ENCODE assay signal across 23 cellular contexts in the genomic region with DNA sequence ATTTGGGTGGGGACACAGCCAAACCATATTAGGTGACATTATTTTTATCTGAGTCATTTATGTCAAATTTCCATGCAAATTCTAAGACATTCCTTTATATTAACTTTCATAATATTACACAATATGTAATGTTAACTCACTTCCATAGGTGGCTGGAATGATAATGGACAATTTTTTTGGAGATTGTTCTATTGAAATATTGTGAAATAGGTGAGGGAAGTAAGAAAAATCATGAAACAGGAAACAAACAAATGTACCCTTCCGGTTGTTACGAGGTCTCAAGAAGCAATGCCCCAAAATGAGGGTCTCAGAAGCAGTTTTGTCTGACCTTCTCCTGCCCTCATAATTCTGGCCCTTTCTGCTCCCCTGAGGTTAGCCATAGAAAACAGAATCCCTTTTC.
DNase-seq lines count a peak whose midpoint lies in the region; ATAC-seq and TF ChIP-seq lines count a peak whose summit lies in the region.
"Had no signal": no experiment of that assay in that cellular context is flagged by ENCODE, and none has a peak within 500 bp of the region (broad histone marks: within the 10 kb centered on the region; RNA-seq: fewer than 3 reads in every experiment).

No MANE protein-coding gene starts in this region.

- DNase-seq in GM23338 (ENCODE audit: low spot score) (no peak), IMR-90 (no peak), mesenchymal stem cell (no peak), RKO (ENCODE audit: low spot score) (no peak)
- DNase-seq in activated T-cell treated with anti-CD3 and anti-CD28 coated beads, Interleukin-2, amount 50 U/mL, for 4 hours: no peak
- DNase-seq: 8988T; ACHN; AML-193; BE2C; CD4-positive, alpha-beta T cell; CD8-positive, alpha-beta memory T cell; DMS 273 treated with DMSO at 0.1 percent for 48 hours; DMS79; EL; GDM1; GM23248; HFFc6 had no signal

- no peaks in the 10 kb centered on the region for H3K9me1 ChIP-seq in IMR-90 (ENCODE audit: insufficient read depth, low read length)

- H3K9me3 Mint-ChIP-seq in GM23338: peaks cover 8% of the 10 kb centered on the region
- H3K9me3 Mint-ChIP-seq in activated T-cell treated with anti-CD3 and anti-CD28 coated beads, Interleukin-2, amount 50 U/mL, for 4 hours: peaks cover 17% of the 10 kb centered on the region
- H3K9me3 Mint-ChIP-seq: HFFc6 had no signal

- H3K4me2 ChIP-seq in GM23338: no peak overlapping the region
- H3K4me2 ChIP-seq in IMR-90 (ENCODE audit: low read depth, low read length): no peak overlapping the region
- H3K4me2 ChIP-seq in mesenchymal stem cell (ENCODE audit: low read length, poor library complexity, severe bottlenecking): no peak overlapping the region
- H3K4me2 ChIP-seq: A549; BLaER1 treated with 17β-estradiol and CSF1 and Interleukin-3, amounts not matched to agents 10 nM and 100 nM had no signal

- H3K27me3 ChIP-seq in GM23338 (ENCODE audit: insufficient read depth): no peaks in the 10 kb centered on the region
- no peaks in the 10 kb centered on the region for H3K27me3 ChIP-seq in IMR-90 (ENCODE audit: control insufficient read depth, insufficient read depth, low read length)
- no peaks in the 10 kb centered on the region for H3K27me3 ChIP-seq in mesenchymal stem cell (ENCODE audit: control insufficient read depth in 1 of 2, insufficient read depth in 1 of 2, low read length in 2 of 2)
- H3K27me3 ChIP-seq: BE2C; BLaER1 treated with 17β-estradiol and CSF1 and Interleukin-3, amounts not matched to agents 10 nM and 100 nM had no signal

- dilution Hi-C loops in IMR-90 (cut with HindIII; ENCODE audit: low sequenced_read_pairs, unreplicated experiment): no loop called here

- WGBS in IMR-90 (ENCODE audit: extremely low coverage in 2 of 2, insufficient read length in 1 of 2), 2 experiments: no CpG with 5 or more reads among the region's 2 CpGs
- WGBS in mesenchymal stem cell: 100% methylated on average over 2 of the region's 2 CpGs

- CTCF ChIA-PET in IMR-90 (lab: Yijun Ruan, JAX): no interaction called here

- H4K91ac ChIP-seq in IMR-90 (ENCODE audit: insufficient read depth, low read depth, low read length) (peak overlapping the region; percentile 59), mesenchymal stem cell (ENCODE audit: low read length) (no peak overlapping the region)

- H2AK5ac ChIP-seq in IMR-90 (ENCODE audit: low read depth, low read length) (peak overlapping the region; percentile 10; the same call in 1 of the 2 replicates), mesenchymal stem cell (ENCODE audit: low read length, severe bottlenecking) (no peak overlapping the region)

- no peak overlapping the region for H3K27ac Mint-ChIP-seq in GM23338
- H3K27ac Mint-ChIP-seq: CD14-positive monocyte; CD4-positive, alpha-beta T cell; HFFc6 had no signal

- H4K5ac ChIP-seq in IMR-90 (ENCODE audit: low read depth, low read length): peak overlapping the region; percentile 93

- no peak for TF ChIP-seq POLR2A in IMR-90 (IDR thresholded peaks at IDR 0.05; ENCODE audit: low read depth, low read length)

- ATAC-seq in GM23338: no peak
- no peak for ATAC-seq in IMR-90 (ENCODE audit: low read depth)
- no peak for ATAC-seq in activated T-cell treated with anti-CD3 and anti-CD28 coated beads, Interleukin-2, amount 50 U/mL, for 4 hours
- ATAC-seq in GM18868 (IDR thresholded peaks at IDR 0.05; ENCODE audit: unreplicated experiment): no peak
- ATAC-seq: A549, GM12878 had no signal

- no peak overlapping the region for H3K4me3 ChIP-seq in GM23338
- H3K4me3 ChIP-seq in IMR-90 (ENCODE audit: insufficient read depth, low read depth, low read length): no peak overlapping the region
- H3K4me3 ChIP-seq in mesenchymal stem cell (ENCODE audit: insufficient read depth in 1 of 2, low read depth in 1 of 2, low read length in 2 of 2): no peak overlapping the region
- H3K4me3 ChIP-seq: A549; BLaER1 treated with 17β-estradiol and CSF1 and Interleukin-3, amounts not matched to agents 10 nM and 100 nM; GM12878; GM23248; HAP-1 had no signal

- peaks cover 37% of the 10 kb centered on the region for H3K4me1 ChIP-seq in GM23338 (ENCODE audit: insufficient read depth)
- H3K4me1 ChIP-seq in IMR-90 (ENCODE audit: control insufficient read depth, insufficient read depth, low read length): peaks cover 11% of the 10 kb centered on the region
- peaks cover 1% of the 10 kb centered on the region for H3K4me1 ChIP-seq in mesenchymal stem cell (ENCODE audit: control insufficient read depth, insufficient read depth, low read depth, low read length)
- H3K4me1 ChIP-seq: BE2C; BLaER1 treated with 17β-estradiol and CSF1 and Interleukin-3, amounts not matched to agents 10 nM and 100 nM had no signal

- H3K79me1 ChIP-seq in IMR-90 (ENCODE audit: low read depth in 1 of 2, low read length in 2 of 2): no peaks in the 10 kb centered on the region
- no peaks in the 10 kb centered on the region for H3K79me1 ChIP-seq in mesenchymal stem cell (replicated peaks; ENCODE audit: low read length, poor library complexity, severe bottlenecking)

- H3K9me3 ChIP-seq in IMR-90 (ENCODE audit: control insufficient read depth, insufficient read depth, low read length): no peaks in the 10 kb centered on the region
- H3K9me3 ChIP-seq in mesenchymal stem cell (ENCODE audit: control insufficient read depth, low read length): no peaks in the 10 kb centered on the region
- H3K9me3 ChIP-seq: A549, BE2C had no signal

- H3K56ac ChIP-seq in IMR-90 (ENCODE audit: extremely low read depth, insufficient read depth, low read length): no peak overlapping the region

- no peaks in the 10 kb centered on the region for H4K20me1 ChIP-seq in GM23338 (replicated peaks; ENCODE audit: insufficient read depth)
- no peaks in the 10 kb centered on the region for H4K20me1 ChIP-seq in IMR-90 (ENCODE audit: insufficient read depth, low read length)
- H4K20me1 ChIP-seq: BLaER1 treated with 17β-estradiol and CSF1 and Interleukin-3, amounts not matched to agents 10 nM and 100 nM had no signal

- peak overlapping the region; percentile 45; the same call in 1 of the 2 replicates for H3K4ac ChIP-seq in IMR-90 (ENCODE audit: low read depth, low read length)
- no peak overlapping the region for H3K4ac ChIP-seq in mesenchymal stem cell (ENCODE audit: low read depth in 1 of 2, low read length in 2 of 2)

- no peak for TF ChIP-seq RAD21 in IMR-90 (IDR thresholded peaks at IDR 0.05; ENCODE audit: low read length)

- intact Hi-C loops in IMR-90 (cut with micrococcal nuclease): loop anchor here (10.0 kb wide), 2 partner anchors 121 to 551 kb away; no protein-coding TSS in a partner anchor

- TF ChIP-seq CTCF in GM23338 (conservative IDR thresholded peaks at IDR 0.05; ENCODE audit: low read depth in 2 of 2) (no peak), IMR-90 (conservative IDR thresholded peaks at IDR 0.05; ENCODE audit: low read depth, low read length) (no peak)

- peaks cover 2% of the 10 kb centered on the region for H3K27me3 Mint-ChIP-seq in GM23338 (ENCODE audit: insufficient read depth, low read depth, poor library complexity)
- H3K27me3 Mint-ChIP-seq in activated T-cell treated with anti-CD3 and anti-CD28 coated beads, Interleukin-2, amount 50 U/mL, for 4 hours (ENCODE audit: low read depth): no peaks in the 10 kb centered on the region
- H3K27me3 Mint-ChIP-seq: CD4-positive, alpha-beta T cell; CD8-positive, alpha-beta memory T cell had no signal

- H3K4me3 Mint-ChIP-seq in GM23338: no peak overlapping the region
- H3K4me3 Mint-ChIP-seq in activated T-cell treated with anti-CD3 and anti-CD28 coated beads, Interleukin-2, amount 50 U/mL, for 4 hours: no peak overlapping the region
- H3K4me3 Mint-ChIP-seq: CD14-positive monocyte; CD4-positive, alpha-beta T cell; CD8-positive, alpha-beta memory T cell; HFFc6 had no signal

- BruUV-seq in IMR-90 (replicated peaks; lab: Mats Ljungman, UMichigan): no TSS peak

- no peak overlapping the region for H2BK12ac ChIP-seq in mesenchymal stem cell (ENCODE audit: low read length in 2 of 2)

- in situ Hi-C loops in IMR-90 (cut with MboI; ENCODE audit: low sequenced_read_pairs): no loop called here

- H3K14ac ChIP-seq in IMR-90 (replicated peaks; ENCODE audit: low read depth, low read length) (no peak overlapping the region), mesenchymal stem cell (ENCODE audit: low read length in 2 of 2) (no peak overlapping the region)

- H3K79me2 ChIP-seq in GM23338 (replicated peaks; ENCODE audit: insufficient read depth): no peaks in the 10 kb centered on the region

- H2BK20ac ChIP-seq in IMR-90 (ENCODE audit: low read depth, low read length): peak overlapping the region; percentile 77; the same call in 1 of the 2 replicates

- no peak overlapping the region for H2AK9ac ChIP-seq in IMR-90 (replicated peaks; ENCODE audit: low read depth, low read length, poor library complexity)

- H2BK5ac ChIP-seq in IMR-90 (ENCODE audit: low read depth, low read length, poor library complexity, severe bottlenecking) (no peak overlapping the region), mesenchymal stem cell (ENCODE audit: low read depth, low read length, poor library complexity, severe bottlenecking) (no peak overlapping the region)

- H4K8ac ChIP-seq in IMR-90 (ENCODE audit: low read depth in 2 of 2, low read length in 2 of 2) (no peak overlapping the region; a peak in 1 of 4 replicates), mesenchymal stem cell (ENCODE audit: low read length) (no peak overlapping the region)

- H3K23ac ChIP-seq in IMR-90 (ENCODE audit: low read depth, low read length) (no peak overlapping the region), mesenchymal stem cell (ENCODE audit: low read length in 2 of 2) (no peak overlapping the region)

- peaks cover 46% of the 10 kb centered on the region for H3K4me1 Mint-ChIP-seq in GM23338
- H3K4me1 Mint-ChIP-seq in activated T-cell treated with anti-CD3 and anti-CD28 coated beads, Interleukin-2, amount 50 U/mL, for 4 hours (ENCODE audit: low read depth): no peaks in the 10 kb centered on the region
- H3K4me1 Mint-ChIP-seq: CD14-positive monocyte; CD8-positive, alpha-beta memory T cell had no signal

- H3K18ac ChIP-seq in IMR-90 (ENCODE audit: low read depth, low read length) (peak overlapping the region; percentile 97), mesenchymal stem cell (ENCODE audit: low read depth in 1 of 2, low read length in 2 of 2) (no peak overlapping the region)

- POLR2A ChIA-PET in IMR-90 (lab: Charles Lee; ENCODE audit: unreplicated experiment): no interaction called here

- peak overlapping the region; percentile 10; the same call in 1 of the 2 replicates for H2BK120ac ChIP-seq in IMR-90 (ENCODE audit: low read depth, low read length)
- peak overlapping the region; percentile 27 for H2BK120ac ChIP-seq in mesenchymal stem cell (ENCODE audit: low read depth, low read length)

- peaks cover 20% of the 10 kb centered on the region for H3K36me3 Mint-ChIP-seq in GM23338 (ENCODE audit: low read depth)
- no peaks in the 10 kb centered on the region for H3K36me3 Mint-ChIP-seq in activated T-cell treated with anti-CD3 and anti-CD28 coated beads, Interleukin-2, amount 50 U/mL, for 4 hours (ENCODE audit: insufficient read depth)
- H3K36me3 Mint-ChIP-seq: CD14-positive monocyte; CD8-positive, alpha-beta memory T cell had no signal

- H3K36me3 ChIP-seq in GM23338 (ENCODE audit: insufficient read depth) (no peaks in the 10 kb centered on the region), IMR-90 (ENCODE audit: control insufficient read depth, insufficient read depth, low read length) (no peaks in the 10 kb centered on the region), mesenchymal stem cell (ENCODE audit: control insufficient read depth in 1 of 2, insufficient read depth in 2 of 2, low read depth in 1 of 2, low read length in 2 of 2) (no peaks in the 10 kb centered on the region)
- H3K36me3 ChIP-seq: BE2C; BLaER1 treated with 17β-estradiol and CSF1 and Interleukin-3, amounts not matched to agents 10 nM and 100 nM; HAP-1 had no signal

- H2BK15ac ChIP-seq in IMR-90 (ENCODE audit: low read depth, low read length) (no peak overlapping the region), mesenchymal stem cell (ENCODE audit: low read depth, poor library complexity, severe bottlenecking) (no peak overlapping the region)

- peaks cover 3% of the 10 kb centered on the region; the same call in 1 of the 2 replicates for H3F3A ChIP-seq in GM23338 (replicated peaks; ENCODE audit: low read depth)

- peaks cover 5% of the 10 kb centered on the region for H3K9me2 ChIP-seq in GM23338 (ENCODE audit: insufficient read depth)

- H2AFZ ChIP-seq in GM23338 (no peak overlapping the region), IMR-90 (replicated peaks; ENCODE audit: low read length, poor library complexity) (no peak overlapping the region), mesenchymal stem cell (ENCODE audit: low read depth, low read length) (no peak overlapping the region)
- H2AFZ ChIP-seq: GM23248 had no signal

- H3K9ac ChIP-seq in IMR-90 (ENCODE audit: low read depth, low read length) (no peak overlapping the region), mesenchymal stem cell (ENCODE audit: low read length) (no peak overlapping the region)
- H3K9ac ChIP-seq: BLaER1 treated with 17β-estradiol and CSF1 and Interleukin-3, amounts not matched to agents 10 nM and 100 nM; GM23248 had no signal

- H3K27ac ChIP-seq in GM23338 (ENCODE audit: low read depth) (peak overlapping the region; percentile 89; the same call in 1 of the 2 replicates), IMR-90 (ENCODE audit: insufficient read depth, low read length) (no peak overlapping the region), mesenchymal stem cell (ENCODE audit: low read length, poor library complexity, severe bottlenecking) (no peak overlapping the region)
- H3K27ac ChIP-seq: BLaER1 treated with 17β-estradiol and CSF1 and Interleukin-3, amounts not matched to agents 10 nM and 100 nM; GM23248 had no signal
